In the genomic region with DNA sequence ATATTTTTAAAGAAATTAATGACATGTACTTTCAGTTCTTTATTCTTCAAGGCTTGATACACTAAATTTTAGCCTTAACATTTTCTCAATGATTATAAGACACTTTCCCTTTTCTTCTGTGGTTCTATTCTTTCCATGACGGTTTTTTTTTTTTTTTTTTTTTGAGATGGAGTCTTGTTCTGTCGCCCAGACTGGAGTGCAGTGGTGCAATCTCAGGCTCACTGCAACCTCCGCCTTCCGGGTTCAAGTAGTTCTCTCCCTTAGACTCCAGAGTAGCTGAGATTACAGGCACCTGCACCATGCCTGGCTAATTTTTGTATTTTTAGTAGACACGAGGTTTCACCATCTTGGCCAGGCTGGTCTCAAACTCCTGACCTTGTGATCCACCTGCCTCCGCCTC, we compare ENCODE assay signal across 12 cellular contexts. TPM values are rescaled to one million over a fixed set of nuclear protein-coding genes. Genes with fewer than 3 reads are reported as not detected.
"Had no signal": no experiment of that assay in that cellular context is flagged by ENCODE, and none has a peak within 500 bp of the region (broad histone marks: within the 10 kb centered on the region; RNA-seq: fewer than 3 reads in every experiment).

No MANE protein-coding gene starts in this region.

RNA-seq across cellular contexts. Expression of a gene that starts 8.1 kb away (rescaled TPM):
- total RNA-seq: activated B cell treated with CpG ODN at 0.5 μM for 24 hours; activated CD8-positive, alpha-beta T cell treated with anti-CD3 and anti-CD28 coated beads for 36 hours; activated T-cell treated with anti-CD3 and anti-CD28 coated beads, Interleukin-2, amount 50 U/mL, for 4 hours; activated T-helper 17 cell treated with anti-CD3 and anti-CD28 coated beads, Interleukin-2, amount 50 U/mL, for 72 hours; bronchial epithelial cell; cardiac septum; dermis blood vessel endothelial cell; esophagus squamous epithelium; glomerular endothelial cell; heart right ventricle; T-helper 2 cell treated with Interferon-gamma antibody and Interleukin-4, amounts not matched to agents 100 ng/mL and 5 ng/mL, for 36 hours had no signal

RNA-seq across cellular contexts. Expression of a gene that starts 15.0 kb away (rescaled TPM):
- total RNA-seq: activated B cell treated with CpG ODN at 0.5 μM for 24 hours; activated CD8-positive, alpha-beta T cell treated with anti-CD3 and anti-CD28 coated beads for 36 hours; activated T-cell treated with anti-CD3 and anti-CD28 coated beads, Interleukin-2, amount 50 U/mL, for 4 hours; activated T-helper 17 cell treated with anti-CD3 and anti-CD28 coated beads, Interleukin-2, amount 50 U/mL, for 72 hours; bronchial epithelial cell; dermis blood vessel endothelial cell; T-helper 2 cell treated with Interferon-gamma antibody and Interleukin-4, amounts not matched to agents 100 ng/mL and 5 ng/mL, for 36 hours had no signal

RNA-seq across cellular contexts. Expression of a gene that starts 57.0 kb away (rescaled TPM):
- total RNA-seq: activated CD8-positive, alpha-beta T cell treated with anti-CD3 and anti-CD28 coated beads for 36 hours; bronchial epithelial cell; fibroblast of lung; T-helper 2 cell treated with Interferon-gamma antibody and Interleukin-4, amounts not matched to agents 100 ng/mL and 5 ng/mL, for 36 hours had no signal
